20 cellular contexts compared by ENCODE assay signal in the genomic region with DNA sequence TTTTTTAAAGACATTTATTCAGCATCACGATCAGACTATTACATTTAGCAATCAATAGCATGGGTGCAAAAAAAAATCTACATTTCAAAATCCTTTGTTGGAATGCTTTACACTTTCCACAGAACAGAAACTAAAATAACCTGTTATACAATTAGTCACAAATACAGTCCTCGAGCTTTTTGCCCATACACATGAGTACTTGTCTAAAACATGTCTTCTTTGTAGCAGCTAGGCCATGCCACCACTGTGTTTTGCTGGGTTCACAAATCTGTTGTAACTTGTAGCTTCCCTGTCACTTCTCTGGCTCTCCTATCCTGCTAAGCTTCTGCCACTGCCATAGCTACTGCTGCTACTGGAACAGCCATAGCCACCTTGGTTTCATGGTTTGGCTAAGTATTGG. TPM values are rescaled to one million over a fixed set of nuclear protein-coding genes. Genes with fewer than 3 reads are reported as not detected.
DNase-seq lines count a peak whose midpoint lies in the region; ATAC-seq, FAIRE-seq and TF ChIP-seq lines count a peak whose summit lies in the region.
"Had no signal": no experiment of that assay in that cellular context is flagged by ENCODE, and none has a peak within 500 bp of the region (broad histone marks: within the 10 kb centered on the region; RNA-seq: fewer than 3 reads in every experiment).

No MANE protein-coding gene starts in this region.

- H3K4me2 ChIP-seq in H1 (ENCODE audit: insufficient read depth in 1 of 2, low read depth in 2 of 2, low read length in 2 of 2) (no peak overlapping the region), neuronal stem cell (ENCODE audit: insufficient read depth, low read length, poor library complexity, severe bottlenecking) (no peak overlapping the region)

- 85% methylated on average over 2 of the region's 2 CpGs; no CpG with 5 or more reads in 1 of the 2 experiments for WGBS in H1 (ENCODE audit: extremely low coverage in 1 of 2, insufficient coverage in 1 of 2, insufficient read length in 1 of 2, insufficient replicate concordance in 2 of 2, low coverage in 1 of 2, low lambda C conversion rate in 2 of 2, missing lambda C conversion rate in 1 of 2), 2 experiments
- WGBS in esophagus squamous epithelium, 2 donors, result 40 to 61% methylated on average over 2 of the region's 2 CpGs
- no CpG with 5 or more reads among the region's 2 CpGs for WGBS in neuronal stem cell (ENCODE audit: extremely low coverage in 2 of 2, insufficient read length in 2 of 2, insufficient replicate concordance in 1 of 2), 2 donors

- TF ChIP-seq CTCF in H1 (IDR thresholded peaks at IDR 0.05; ENCODE audit: control extremely low read depth in 1 of 3, insufficient read depth in 1 of 3, low read depth in 1 of 3, low read length in 3 of 3) (no peak), esophagus squamous epithelium (IDR thresholded peaks at IDR 0.05) (no peak)

- H3K4me3 ChIP-seq in H1 (ENCODE audit: extremely low read depth in 1 of 4, insufficient read depth in 2 of 4, low read depth in 3 of 4, low read length in 4 of 4) (no peak overlapping the region), esophagus squamous epithelium (no peak overlapping the region), neuronal stem cell (ENCODE audit: low read length in 2 of 2) (no peak overlapping the region)
- H3K4me3 ChIP-seq: GM12878, GM23248 had no signal

- H3K4ac ChIP-seq in H1 (replicated peaks; ENCODE audit: insufficient read length, low read depth, low read length) (no peak overlapping the region), neuronal stem cell (ENCODE audit: low read length) (no peak overlapping the region)

- H3K27ac ChIP-seq in H1 (ENCODE audit: low read depth, low read length) (no peak overlapping the region), epithelial cell of prostate (no peak overlapping the region), esophagus squamous epithelium (peak overlapping the region in 3 of 4 donors; percentile 52 to 61 (median 60)), neuronal stem cell (replicated peaks; ENCODE audit: low read length) (no peak overlapping the region)
- H3K27ac ChIP-seq: GM23248 had no signal

- intact Hi-C loops in esophagus squamous epithelium (cut with DNase I), result no loop called here
- intact Hi-C loops in left cardiac atrium (cut with DNase I), result no loop called here

- POLR2A ChIA-PET in H1 (lab: Charles Lee; ENCODE audit: partially characterized antibody), result interaction anchor here (0.6 kb wide), 1 partner anchor 261 kb away, joined by 3 read pairs; no protein-coding TSS in a partner anchor

- H3K14ac ChIP-seq in H1 (ENCODE audit: insufficient read length) (no peak overlapping the region), neuronal stem cell (ENCODE audit: low read length) (no peak overlapping the region)

- no peak for ATAC-seq in left cardiac atrium
- ATAC-seq: GM12878, HCT116 had no signal

- no peaks in the 10 kb centered on the region; a peak in 1 of 8 replicates for H3K36me3 ChIP-seq in H1 (ENCODE audit: control insufficient read depth in 2 of 4, insufficient read depth in 4 of 4, low read length in 3 of 4)
- H3K36me3 ChIP-seq in esophagus squamous epithelium, result no peaks in the 10 kb centered on the region
- no peaks in the 10 kb centered on the region for H3K36me3 ChIP-seq in neuronal stem cell (replicated peaks in 1 of 2; ENCODE audit: control insufficient read depth in 2 of 2, insufficient read depth in 2 of 2, low read length in 2 of 2)

- H3K9me3 ChIP-seq in H1 (ENCODE audit: insufficient read depth in 2 of 2, low read depth in 1 of 2, low read length in 1 of 2), result peaks cover 3 to 16% of the 10 kb centered on the region in 2 experiments
- no peaks in the 10 kb centered on the region for H3K9me3 ChIP-seq in esophagus squamous epithelium
- H3K9me3 ChIP-seq in neuronal stem cell (replicated peaks in 1 of 2; ENCODE audit: control insufficient read depth in 2 of 2, insufficient read depth in 1 of 2, low read depth in 1 of 2, low read length in 2 of 2), result peaks cover 0 to 4% of the 10 kb centered on the region in 2 donors

- H3K27me3 ChIP-seq in H1 (replicated peaks in 1 of 4; ENCODE audit: control insufficient read depth in 3 of 4, extremely low read depth in 1 of 4, insufficient read depth in 3 of 4, low read length in 3 of 4), result no peaks in the 10 kb centered on the region
- H3K27me3 ChIP-seq in esophagus squamous epithelium, result no peaks in the 10 kb centered on the region
- H3K27me3 ChIP-seq in neuronal stem cell (ENCODE audit: control insufficient read depth in 3 of 3, insufficient read depth in 3 of 3, low read depth in 1 of 3, low read length in 3 of 3), result no peaks in the 10 kb centered on the region

- no peaks in the 10 kb centered on the region for H3K23me2 ChIP-seq in H1 (ENCODE audit: low read depth, low read length)

- CTCF ChIA-PET in H1 (lab: Charles Lee; ENCODE audit: partially characterized antibody), result no interaction called here

- no peak overlapping the region for H2BK12ac ChIP-seq in H1 (ENCODE audit: low read depth, low read length)
- H2BK12ac ChIP-seq in neuronal stem cell (ENCODE audit: low read length), result no peak overlapping the region

- TF ChIP-seq POLR2A in H1 (IDR thresholded peaks at IDR 0.05; ENCODE audit: control extremely low read depth in 1 of 2, low read depth in 2 of 2, low read length in 2 of 2) (no peak), esophagus squamous epithelium (IDR thresholded peaks at IDR 0.05) (no peak)

- no peak for DNase-seq in H1 (ENCODE audit: low read depth in 1 of 2, low spot score in 2 of 2)
- peak; percentile 24 for DNase-seq in epithelial cell of prostate (ENCODE audit: low read depth, low spot score)
- no peak for DNase-seq in esophagus squamous epithelium (lab: John Stamatoyannopoulos, UW)
- DNase-seq in neuronal stem cell (ENCODE audit: low spot score), result no peak
- DNase-seq in activated gamma-delta T cell treated with Interleukin-2 at 50 U/mL for 16 hours, result no peak
- no peak for DNase-seq in left cardiac atrium
- DNase-seq in DMS 273 treated with DMSO at 0.1 percent for 48 hours (lab: John Stamatoyannopoulos, UW), result no peak
- DNase-seq: C1 segment of cervical spinal cord; Calu3; CD4-positive, alpha-beta memory T cell; COR-L47; DMS153; DMS79; EL; GDM1; GM23248; H9 had no signal

- H4K91ac ChIP-seq in H1 (replicated peaks; ENCODE audit: insufficient read length, low read length), result no peak overlapping the region
- H4K91ac ChIP-seq in neuronal stem cell (ENCODE audit: low read depth, low read length, poor library complexity), result no peak overlapping the region

- H3K4me1 ChIP-seq in H1 (replicated peaks in 1 of 4; ENCODE audit: control insufficient read depth in 3 of 4, insufficient read depth in 4 of 4, low read length in 3 of 4) (no peaks in the 10 kb centered on the region), esophagus squamous epithelium (peaks cover 0 to 15% (median 0%) of the 10 kb centered on the region in 3 donors), neuronal stem cell (ENCODE audit: control insufficient read depth in 2 of 2, insufficient read depth in 1 of 2, low read depth in 1 of 2, low read length in 2 of 2) (no peaks in the 10 kb centered on the region)

- no peak overlapping the region for H3K9ac ChIP-seq in H1 (replicated peaks in 1 of 4; ENCODE audit: extremely low read depth in 1 of 4, low read depth in 3 of 4, low read length in 3 of 4)
- no peak overlapping the region for H3K9ac ChIP-seq in neuronal stem cell (ENCODE audit: low read depth, low read length, poor library complexity)
- H3K9ac ChIP-seq: GM23248 had no signal

- H3K79me1 ChIP-seq in H1 (ENCODE audit: low read depth, low read length), result no peaks in the 10 kb centered on the region
- H3K79me1 ChIP-seq in neuronal stem cell (ENCODE audit: low read depth, low read length), result no peaks in the 10 kb centered on the region

- no peak overlapping the region for H4K8ac ChIP-seq in H1 (ENCODE audit: extremely low read depth, insufficient read depth, low read length)
- no peak overlapping the region for H4K8ac ChIP-seq in neuronal stem cell (ENCODE audit: low read depth, low read length)

- H2BK120ac ChIP-seq in H1 (replicated peaks; ENCODE audit: low read depth, low read length) (no peak overlapping the region), neuronal stem cell (ENCODE audit: low read depth, low read length) (no peak overlapping the region)

- H2AK5ac ChIP-seq in H1 (ENCODE audit: low read depth, low read length), result no peak overlapping the region
- H2AK5ac ChIP-seq in neuronal stem cell (ENCODE audit: low read depth, low read length), result no peak overlapping the region

- no peak overlapping the region for H2BK20ac ChIP-seq in H1 (ENCODE audit: low read length)

- H3K18ac ChIP-seq in H1 (ENCODE audit: extremely low read depth, low read length), result no peak overlapping the region
- peak overlapping the region; percentile 21 for H3K18ac ChIP-seq in neuronal stem cell (ENCODE audit: low read length)

- H2BK5ac ChIP-seq in H1 (ENCODE audit: low read depth, low read length) (peak overlapping the region; percentile 2; the same call in 1 of the 2 replicates), neuronal stem cell (ENCODE audit: low read length) (no peak overlapping the region)

- H3K23ac ChIP-seq in H1 (ENCODE audit: insufficient read length), result no peak overlapping the region
- no peak overlapping the region for H3K23ac ChIP-seq in neuronal stem cell (ENCODE audit: low read depth, low read length, poor library complexity)

- H3K79me2 ChIP-seq in H1 (ENCODE audit: control insufficient read depth in 1 of 2, insufficient read depth in 2 of 2, low read length in 2 of 2), result no peaks in the 10 kb centered on the region

- no peak overlapping the region for H4K5ac ChIP-seq in H1 (ENCODE audit: insufficient read length, low read depth, low read length)

- H2AFZ ChIP-seq in H1 (ENCODE audit: low read length) (no peak overlapping the region), neuronal stem cell (ENCODE audit: low read length) (no peak overlapping the region)
- H2AFZ ChIP-seq: GM23248 had no signal

- H3K56ac ChIP-seq in H1 (replicated peaks; ENCODE audit: insufficient read length, low read depth, low read length), result no peak overlapping the region

- H4K20me1 ChIP-seq in H1 (replicated peaks in 1 of 2; ENCODE audit: control insufficient read depth in 1 of 2, insufficient read depth in 2 of 2, low read length in 2 of 2), result no peaks in the 10 kb centered on the region

- FAIRE-seq in H1 (lab: Jason Lieb, UNC), result no peak
- FAIRE-seq: GM12878, GM19239 had no signal

- no peak for TF ChIP-seq EP300 in H1 (IDR thresholded peaks at IDR 0.05; ENCODE audit: borderline replicate concordance in 1 of 2, low read depth in 2 of 2, low read length in 2 of 2)

- no peak for TF ChIP-seq RAD21 in H1 (IDR thresholded peaks at IDR 0.05 in 1 of 2, conservative IDR thresholded peaks at IDR 0.05 in 1 of 2; ENCODE audit: low read depth in 2 of 2, low read length in 2 of 2)

- H2BK15ac ChIP-seq in H1 (ENCODE audit: low read length), result no peak overlapping the region
- H2BK15ac ChIP-seq in neuronal stem cell (ENCODE audit: low read length), result no peak overlapping the region

RNA-seq across cellular contexts. Expression of gene ADAM23, which starts 24.4 kb away (rescaled TPM):
- 20.8 and 21.3 TPM in 2 replicates for total RNA-seq in H1 (2021; fragmentation: NEBNext Ultra II Directional; extraction: Animal tissue kit (Norgen Biotek cat#: 25700))
- 7.5 and 9.9 TPM in 2 replicates for polyA plus RNA-seq in H1 (2011; rRNA removed)
- 10.2 TPM for polyA plus RNA-seq in H1 (2011; cell fraction: cytosol; rRNA removed)
- polyA plus RNA-seq in H1 (2011; cell fraction: nucleus; rRNA removed), result 11.8 TPM
- 20.2 to 27.4 TPM (median 24.6 TPM) in 4 replicates for polyA plus RNA-seq in H1 (2012, experiment 1 of 2)
- 5.6 TPM for polyA plus RNA-seq in H1 (2012, experiment 2 of 2)
- 15.5 TPM for polyA plus RNA-seq in H1 (2013, experiment 1 of 2)
- 18.0 TPM for polyA plus RNA-seq in H1 (2013, experiment 2 of 2)
- 19.8 and 24.6 TPM in 2 replicates for polyA minus RNA-seq in H1 (2011; rRNA and poly(A)+ RNA removed)
- polyA minus RNA-seq in H1 (2011; cell fraction: cytosol; rRNA and poly(A)+ RNA removed), result 11.3 TPM
- 32.2 TPM for polyA minus RNA-seq in H1 (2011; cell fraction: nucleus; rRNA and poly(A)+ RNA removed)
- total RNA-seq in esophagus squamous epithelium, result 10 to 100 TPM in 1 of 4 donors, 1 to 10 TPM in 2, under 1 TPM in 1; 0.95 to 10.1 (median 6.6) TPM
- 12.2 TPM for polyA plus RNA-seq in neuronal stem cell (2013, experiment 1 of 2)
- 11.9 TPM for polyA plus RNA-seq in neuronal stem cell (2013, experiment 2 of 2)
- 10 to 100 TPM; 30.2 to 31.1 TPM for total RNA-seq in left cardiac atrium

Comparison
In these comparisons a context has a peak if more than half of its experiments do, and no peak if none do; other contexts are left out.
1. H3K27ac ChIP-seq: peak in esophagus squamous epithelium (3 of 4); none in H1 (single experiment), epithelial cell of prostate (single experiment) and neuronal stem cell (single experiment).